ENCODE assay signal across 16 cellular contexts in genomic region chr18:49368161-49368875, GRCh38.
DNase-seq lines count a peak whose midpoint lies in the region; ATAC-seq and TF ChIP-seq lines count a peak whose summit lies in the region.
"Had no signal": no experiment of that assay in that cellular context is flagged by ENCODE, and none has a peak within 500 bp of the region (broad histone marks: within the 10 kb centered on the region; RNA-seq: fewer than 3 reads in every experiment).

No MANE protein-coding gene starts in this region.

- TF ChIP-seq POLR2A in gastroesophageal sphincter (IDR thresholded peaks at IDR 0.05) (no peak), gastrocnemius medialis (IDR thresholded peaks at IDR 0.05) (no peak)

- CTCF ChIA-PET in HEK293 (lab: Yijun Ruan, JAX): interaction anchor here (0.6 to 0.7 kb wide), 2 partner anchors 46 to 588 kb away, joined by 3 read pairs; no protein-coding TSS in a partner anchor

- no peak overlapping the region for H3K4me3 ChIP-seq in HEK293 (ENCODE audit: low read depth, low read length)
- peak overlapping the region; percentile 3 for H3K4me3 ChIP-seq in RWPE2 (ENCODE audit: severe bottlenecking)
- H3K4me3 ChIP-seq in gastroesophageal sphincter: peak overlapping the region in 1 of 2 donors; percentile 16
- peak overlapping the region in 3 of 4 donors; percentile 16 to 39 (median 17) for H3K4me3 ChIP-seq in gastrocnemius medialis
- no peak overlapping the region for H3K4me3 ChIP-seq in heart right ventricle
- H3K4me3 ChIP-seq: hepatocyte had no signal

- in situ Hi-C loops in gastrocnemius medialis (cut with MboI; ENCODE audit: low sequenced_read_pairs in 4 of 4): loop anchor here in 1 of 4 donors (25.0 kb wide), 1 partner anchor 106 kb away; no protein-coding TSS in a partner anchor

- TF ChIP-seq CTCF in HEK293 (tag by site-specific recombination; IDR thresholded peaks at IDR 0.05) (no peak), RWPE2 (IDR thresholded peaks at IDR 0.05; ENCODE audit: poor library complexity, severe bottlenecking) (no peak), gastroesophageal sphincter (IDR thresholded peaks at IDR 0.05) (no peak), gastrocnemius medialis (IDR thresholded peaks at IDR 0.05 in 4 of 5, conservative IDR thresholded peaks at IDR 0.05 in 1 of 5) (no peak), heart right ventricle (IDR thresholded peaks at IDR 0.05) (no peak)

- WGBS in gastroesophageal sphincter (ENCODE audit: low coverage in 1 of 2), 2 donors: 49 to 72% methylated on average over 5 of the region's 5 CpGs
- 85 to 91% methylated on average over 5 of the region's 5 CpGs for WGBS in heart right ventricle, 2 donors

- no peak for TF ChIP-seq EP300 in gastroesophageal sphincter (IDR thresholded peaks at IDR 0.05)

- no peak overlapping the region for H3K27ac ChIP-seq in HEK293 (ENCODE audit: extremely low read depth, low read depth, low read length)
- H3K27ac ChIP-seq in RWPE2 (ENCODE audit: poor library complexity, severe bottlenecking): no peak overlapping the region
- peak overlapping the region in 3 of 4 donors; percentile 33 to 60 (median 48) for H3K27ac ChIP-seq in gastroesophageal sphincter
- H3K27ac ChIP-seq in gastrocnemius medialis: peak overlapping the region in 3 of 4 donors; percentile 13 to 50 (median 43)
- H3K27ac ChIP-seq in heart right ventricle: no peak overlapping the region
- H3K27ac ChIP-seq: hepatocyte had no signal

- DNase-seq in RWPE2 (ENCODE audit: low spot score): no peak
- DNase-seq in gastrocnemius medialis: no peak
- no peak for DNase-seq in heart right ventricle
- DNase-seq: activated CD4-positive, alpha-beta T cell treated with anti-CD3 and anti-CD28 coated beads for 1 hour; activated naive CD4-positive, alpha-beta T cell; dermis blood vessel endothelial cell; left colon; NCI-H187; NCI-H748 treated with DMSO at 0.1 percent for 48 hours had no signal

- intact Hi-C loops in gastrocnemius medialis (cut with DNase I; ENCODE audit: low total_unique reads): no loop called here
- intact Hi-C loops in heart right ventricle (cut with DNase I): no loop called here

- peak; percentile 30; the same call in 2 of the 3 replicates for ATAC-seq in RWPE2 (ENCODE audit: low read depth)
- no peak for ATAC-seq in gastroesophageal sphincter
- ATAC-seq in gastrocnemius medialis: peak in 1 of 2 donors; percentile 30
- no peak for ATAC-seq in GM19023 (IDR thresholded peaks at IDR 0.05; ENCODE audit: unreplicated experiment)
- no peak for ATAC-seq in GM18511 (IDR thresholded peaks at IDR 0.05; ENCODE audit: unreplicated experiment)
- no peak for ATAC-seq in HG03135 (IDR thresholded peaks at IDR 0.05; ENCODE audit: unreplicated experiment)
- ATAC-seq in heart right ventricle: no peak
- ATAC-seq: left colon had no signal

- H3K9me3 ChIP-seq in HEK293 (ENCODE audit: control insufficient read depth, insufficient read depth, low read depth, low read length) (no peaks in the 10 kb centered on the region), RWPE2 (ENCODE audit: severe bottlenecking) (no peaks in the 10 kb centered on the region), gastroesophageal sphincter (no peaks in the 10 kb centered on the region), gastrocnemius medialis (no peaks in the 10 kb centered on the region), heart right ventricle (no peaks in the 10 kb centered on the region)
- H3K9me3 ChIP-seq: ascending aorta had no signal

- POLR2A ChIA-PET in HEK293 (lab: Yijun Ruan, JAX): no interaction called here

- no peaks in the 10 kb centered on the region for H3K4me1 ChIP-seq in HEK293 (ENCODE audit: control insufficient read depth, insufficient read depth, low read length)
- H3K4me1 ChIP-seq in RWPE2 (ENCODE audit: insufficient read depth, poor library complexity, severe bottlenecking): peaks cover 7% of the 10 kb centered on the region
- peaks cover 0 to 46% (median 2%) of the 10 kb centered on the region in 3 donors for H3K4me1 ChIP-seq in gastroesophageal sphincter
- peaks cover 6 to 17% of the 10 kb centered on the region in 2 donors for H3K4me1 ChIP-seq in gastrocnemius medialis
- H3K4me1 ChIP-seq in heart right ventricle: peaks cover 0 to 23% (median 0%) of the 10 kb centered on the region in 9 donors

- H3K36me3 ChIP-seq in HEK293 (ENCODE audit: control insufficient read depth in 2 of 2, insufficient read depth in 1 of 2, low read length in 2 of 2) (no peaks in the 10 kb centered on the region; a peak in 1 of 3 replicates), RWPE2 (ENCODE audit: low read depth) (no peaks in the 10 kb centered on the region; the same call in none of the 2 replicates), gastroesophageal sphincter (no peaks in the 10 kb centered on the region), gastrocnemius medialis (no peaks in the 10 kb centered on the region), heart right ventricle (peaks cover 0 to 9% (median 0%) of the 10 kb centered on the region in 9 donors)
- H3K36me3 ChIP-seq: ascending aorta had no signal

- H3K27me3 ChIP-seq in RWPE2 (ENCODE audit: insufficient read depth, poor library complexity, severe bottlenecking) (no peaks in the 10 kb centered on the region), gastroesophageal sphincter (no peaks in the 10 kb centered on the region), gastrocnemius medialis (no peaks in the 10 kb centered on the region), heart right ventricle (no peaks in the 10 kb centered on the region)
- H3K27me3 ChIP-seq: ascending aorta, hepatocyte had no signal

TF ChIP-seq in HEK293, 187 proteins besides CTCF, POLR2A, EP300 and RAD21:
- TF ChIP-seq BCL6B (tag by site-specific recombination; IDR thresholded peaks at IDR 0.05) (peak; percentile 90), ZNF510 (tag by site-specific recombination; IDR thresholded peaks at IDR 0.05; ENCODE audit: insufficient replicate concordance) (no peak)

Comparison
In these comparisons a context has a peak if more than half of its experiments do, and no peak if none do; other contexts are left out.
1. H3K27ac ChIP-seq: peak in gastroesophageal sphincter (3 of 4) and gastrocnemius medialis (3 of 4); none in HEK293 (single experiment), RWPE2 (single experiment) and heart right ventricle (0 of 10).
2. H3K4me3 ChIP-seq: peak in RWPE2 (single experiment) and gastrocnemius medialis (3 of 4); none in HEK293 (single experiment) and heart right ventricle (0 of 10).